32 cellular contexts compared by ENCODE assay signal in the genomic region with DNA sequence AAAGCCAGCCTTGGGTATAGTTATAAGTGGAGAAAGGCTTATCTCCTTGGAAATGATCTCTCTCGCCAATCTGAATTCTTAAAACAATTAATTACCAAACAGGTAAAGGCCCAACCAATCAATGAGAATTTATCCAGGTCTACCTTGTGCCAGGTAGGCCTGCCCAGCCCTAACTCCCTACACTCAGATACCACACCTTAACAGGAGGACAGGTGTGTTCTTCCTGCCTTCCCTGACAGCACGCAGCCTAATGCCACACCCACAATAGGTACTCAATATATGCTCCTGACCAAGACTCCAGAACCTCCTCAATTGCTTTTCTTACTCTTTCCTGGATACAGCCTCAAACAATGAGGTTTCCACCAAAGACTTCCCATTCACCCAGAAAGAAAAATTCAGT. TPM values are rescaled to one million over a fixed set of nuclear protein-coding genes. Genes with fewer than 3 reads are reported as not detected.
"Had no signal": no experiment of that assay in that cellular context is flagged by ENCODE, and none has a peak within 500 bp of the region (broad histone marks: within the 10 kb centered on the region; RNA-seq: fewer than 3 reads in every experiment).

No MANE protein-coding gene starts in this region.

- H3K4me3 Mint-ChIP-seq: activated CD4-positive, alpha-beta memory T cell treated with anti-CD3 and anti-CD28 coated beads for 36 hours; activated CD4-positive, alpha-beta T cell treated with anti-CD3 and anti-CD28 coated beads for 36 hours; activated CD4-positive, alpha-beta T cell treated with anti-CD3 and anti-CD28 coated beads, Interleukin-2, amount 10 ng/mL, durations not matched to agents 24 days and 14 days; activated CD8-positive, alpha-beta memory T cell treated with anti-CD3 and anti-CD28 coated beads, Interleukin-2, amount 10 ng/mL, durations not matched to agents 7 days and 5 days; activated CD8-positive, alpha-beta T cell treated with anti-CD3 and anti-CD28 coated beads, Interleukin-2, amount 10 ng/mL, durations not matched to agents 7 days and 5 days; activated naive CD8-positive, alpha-beta T cell; activated T-cell treated with anti-CD3 and anti-CD28 coated beads, Interleukin-2, amount 50 U/mL, for 24 hours; activated T-cell treated with anti-CD3 and anti-CD28 coated beads, Interleukin-2, amount 50 U/mL, for 72 hours; effector memory CD8-positive, alpha-beta T cell had no signal

- ATAC-seq: activated CD4-positive, alpha-beta T cell treated with anti-CD3 and anti-CD28 coated beads for 36 hours; activated CD8-positive, alpha-beta memory T cell treated with anti-CD3 and anti-CD28 coated beads, Interleukin-2, amount 10 ng/mL, durations not matched to agents 7 days and 5 days; activated CD8-positive, alpha-beta T cell treated with anti-CD3 and anti-CD28 coated beads, Interleukin-2, amount 10 ng/mL, durations not matched to agents 7 days and 5 days; activated T-cell treated with anti-CD3 and anti-CD28 coated beads, Interleukin-2, amount 50 U/mL, for 72 hours; body of pancreas; effector memory CD8-positive, alpha-beta T cell had no signal

- H3K36me3 Mint-ChIP-seq: activated CD4-positive, alpha-beta memory T cell treated with anti-CD3 and anti-CD28 coated beads for 36 hours; activated CD8-positive, alpha-beta memory T cell treated with anti-CD3 and anti-CD28 coated beads, Interleukin-2, amount 10 ng/mL, durations not matched to agents 7 days and 5 days; activated naive CD8-positive, alpha-beta T cell had no signal

- H3K27ac Mint-ChIP-seq: activated CD4-positive, alpha-beta memory T cell treated with anti-CD3 and anti-CD28 coated beads for 36 hours; activated CD4-positive, alpha-beta T cell treated with anti-CD3 and anti-CD28 coated beads for 36 hours; activated CD4-positive, alpha-beta T cell treated with anti-CD3 and anti-CD28 coated beads, Interleukin-2, amount 10 ng/mL, durations not matched to agents 24 days and 14 days; activated CD8-positive, alpha-beta memory T cell treated with anti-CD3 and anti-CD28 coated beads, Interleukin-2, amount 10 ng/mL, durations not matched to agents 7 days and 5 days; activated CD8-positive, alpha-beta T cell treated with anti-CD3 and anti-CD28 coated beads, Interleukin-2, amount 10 ng/mL, durations not matched to agents 7 days and 5 days; activated naive CD8-positive, alpha-beta T cell; activated T-cell treated with anti-CD3 and anti-CD28 coated beads, Interleukin-2, amount 50 U/mL, for 24 hours; activated T-cell treated with anti-CD3 and anti-CD28 coated beads, Interleukin-2, amount 50 U/mL, for 72 hours; effector memory CD8-positive, alpha-beta T cell had no signal

- H3K27me3 ChIP-seq: body of pancreas, esophagus squamous epithelium had no signal

- H3K9me3 ChIP-seq: body of pancreas, esophagus squamous epithelium had no signal

- H3K4me1 Mint-ChIP-seq: activated CD4-positive, alpha-beta T cell treated with anti-CD3 and anti-CD28 coated beads for 36 hours; activated CD4-positive, alpha-beta T cell treated with anti-CD3 and anti-CD28 coated beads, Interleukin-2, amount 10 ng/mL, durations not matched to agents 24 days and 14 days; activated CD8-positive, alpha-beta memory T cell treated with anti-CD3 and anti-CD28 coated beads, Interleukin-2, amount 10 ng/mL, durations not matched to agents 7 days and 5 days had no signal

- H3K36me3 ChIP-seq: esophagus squamous epithelium had no signal

- H3K9me3 Mint-ChIP-seq: activated CD4-positive, alpha-beta memory T cell treated with anti-CD3 and anti-CD28 coated beads for 36 hours; activated CD4-positive, alpha-beta T cell treated with anti-CD3 and anti-CD28 coated beads, Interleukin-2, amount 10 ng/mL, durations not matched to agents 24 days and 14 days; activated T-cell treated with anti-CD3 and anti-CD28 coated beads, Interleukin-2, amount 50 U/mL, for 24 hours; activated T-cell treated with anti-CD3 and anti-CD28 coated beads, Interleukin-2, amount 50 U/mL, for 72 hours; effector memory CD8-positive, alpha-beta T cell had no signal

- H3K4me3 ChIP-seq: body of pancreas, esophagus squamous epithelium had no signal

- DNase-seq: activated CD4-positive, alpha-beta memory T cell treated with anti-CD3 and anti-CD28 coated beads for 36 hours; activated CD4-positive, alpha-beta T cell treated with anti-CD3 and anti-CD28 coated beads for 36 hours; activated CD4-positive, alpha-beta T cell treated with anti-CD3 and anti-CD28 coated beads, Interleukin-2, amount 10 ng/mL, durations not matched to agents 24 days and 14 days; activated CD4-positive, CD25-positive, alpha-beta regulatory T cell; activated CD4-positive, CD25-positive, alpha-beta regulatory T cell treated with anti-CD3 and anti-CD28 coated beads, Interleukin-2, amount 50 U/mL, for 72 hours; activated CD8-positive, alpha-beta memory T cell treated with anti-CD3 and anti-CD28 coated beads, Interleukin-2, amount 10 ng/mL, durations not matched to agents 7 days and 5 days; activated CD8-positive, alpha-beta memory T cell treated with anti-CD3 and anti-CD28 coated beads, Interleukin-2, amount 50 U/mL, for 48 hours; activated CD8-positive, alpha-beta T cell treated with anti-CD3 and anti-CD28 coated beads, Interleukin-2, amount 10 ng/mL, durations not matched to agents 7 days and 5 days; activated gamma-delta T cell; activated naive CD4-positive, alpha-beta T cell treated with anti-CD3 and anti-CD28 coated beads, Interleukin-2, amount 50 U/mL, for 16 hours; activated naive CD4-positive, alpha-beta T cell treated with Interleukin-2 at 50 U/mL for 16 hours; activated T-cell treated with anti-CD3 and anti-CD28 coated beads for 4 hours; activated T-cell treated with anti-CD3 and anti-CD28 coated beads, Interleukin-2, amount 50 U/mL, for 24 hours; activated T-cell treated with anti-CD3 and anti-CD28 coated beads, Interleukin-2, amount 50 U/mL, for 72 hours; amniotic stem cell; aorta; body of pancreas; caudate nucleus; cortex of kidney; dermis blood vessel endothelial cell; effector CD4-positive, alpha-beta T cell; effector memory CD8-positive, alpha-beta T cell; esophagus squamous epithelium; foreskin melanocyte; T-helper 2 cell had no signal

- H3K4me1 ChIP-seq: body of pancreas, esophagus squamous epithelium had no signal

- H3K27ac ChIP-seq: body of pancreas, epithelial cell of prostate, esophagus squamous epithelium had no signal

RNA-seq across cellular contexts. Expression of a gene that starts 25.8 kb away (rescaled TPM):
- total RNA-seq: activated CD4-positive, alpha-beta memory T cell treated with anti-CD3 and anti-CD28 coated beads for 36 hours; activated CD4-positive, alpha-beta T cell treated with anti-CD3 and anti-CD28 coated beads for 36 hours; activated CD4-positive, alpha-beta T cell treated with anti-CD3 and anti-CD28 coated beads, Interleukin-2, amount 10 ng/mL, durations not matched to agents 24 days and 14 days; activated CD8-positive, alpha-beta memory T cell treated with anti-CD3 and anti-CD28 coated beads for 36 hours; activated CD8-positive, alpha-beta memory T cell treated with anti-CD3 and anti-CD28 coated beads, Interleukin-2, amount 10 ng/mL, durations not matched to agents 7 days and 5 days; activated CD8-positive, alpha-beta T cell treated with anti-CD3 and anti-CD28 coated beads, Interleukin-2, amount 10 ng/mL, durations not matched to agents 7 days and 5 days; activated T-cell treated with anti-CD3 and anti-CD28 coated beads, Interleukin-2, amount 50 U/mL, for 72 hours; dermis blood vessel endothelial cell; endothelial cell of umbilical vein; fibroblast of villous mesenchyme; T-helper 1 cell treated with Interleukin-12 subunit alpha and Interleukin-12 subunit beta and Interleukin-4 antibody, amounts not matched to agents 30 ng/mL and 1 ng/mL, for 36 hours had no signal
- polyA plus RNA-seq: endothelial cell of umbilical vein, fibroblast of lung had no signal
